ENCODE assay signal across 9 cellular contexts in genomic region chr13:79245937-79246574, GRCh38.
A peak's percentile ranks its signal among the peaks of the same experiment; 100 is the strongest.
DNase-seq lines count a peak whose midpoint lies in the region; ATAC-seq and TF ChIP-seq lines count a peak whose summit lies in the region.
"Had no signal": no experiment of that assay in that cellular context is flagged by ENCODE, and none has a peak within 500 bp of the region (broad histone marks: within the 10 kb centered on the region; RNA-seq: fewer than 3 reads in every experiment).

No MANE protein-coding gene starts in this region.

- no peaks in the 10 kb centered on the region for H3K9me3 ChIP-seq in Caco-2

- H3K36me3 ChIP-seq in Caco-2 (ENCODE audit: control insufficient read depth, insufficient read depth, low read length), result no peaks in the 10 kb centered on the region

- H3K27me3 Mint-ChIP-seq in Caco-2 (ENCODE audit: insufficient read depth, unreplicated experiment), result no peaks in the 10 kb centered on the region

- peak; percentile 21 for DNase-seq in NOMO-1 treated with DMSO at 0.1 percent for 48 hours (lab: John Stamatoyannopoulos, UW; ENCODE audit: unreplicated experiment)
- no peak for DNase-seq in NOMO-1 treated with dmso at 0.1 percent for 144 hours (lab: John Stamatoyannopoulos, UW; ENCODE audit: unreplicated experiment)
- DNase-seq in MV-4-11 (lab: John Stamatoyannopoulos, UW), result peak; percentile 58
- DNase-seq in renal cortical epithelial cell (ENCODE audit: low read depth), result peak; percentile 11
- no peak for DNase-seq in Caco-2
- DNase-seq in sciatic nerve (ENCODE audit: low spot score), result no peak
- DNase-seq in DMS114 treated with DMSO at 0.1 percent for 48 hours (lab: John Stamatoyannopoulos, UW; ENCODE audit: unreplicated experiment), result no peak
- DNase-seq: activated CD4-positive, alpha-beta T cell treated with anti-CD3 and anti-CD28 coated beads, Interleukin-2, amount 50 U/mL, for 1 hour had no signal

- POLR2A ChIA-PET in Caco-2 (lab: Charles Lee), result no interaction called here

- H3K4me3 ChIP-seq in Caco-2 (ENCODE audit: low read depth, low read length), result no peak overlapping the region

- no peak for TF ChIP-seq CTCF in Caco-2 (IDR thresholded peaks at IDR 0.05; ENCODE audit: insufficient read depth in 1 of 2, low read depth in 1 of 2, low read length in 1 of 2, severe bottlenecking in 1 of 2, unreplicated experiment in 1 of 2)

- H3K27me3 ChIP-seq in Caco-2 (replicated peaks; ENCODE audit: control insufficient read depth, insufficient read depth, low read length), result no peaks in the 10 kb centered on the region; the same call in 1 of the 2 replicates

- H3K4me1 Mint-ChIP-seq in Caco-2 (ENCODE audit: low read depth, unreplicated experiment), result no peaks in the 10 kb centered on the region

- no peak overlapping the region for H3K27ac Mint-ChIP-seq in Caco-2 (ENCODE audit: unreplicated experiment)

- no peaks in the 10 kb centered on the region for H3K4me1 ChIP-seq in Caco-2

- CTCF ChIA-PET in Caco-2 (lab: Charles Lee), result no interaction called here

- H3K4me3 Mint-ChIP-seq in Caco-2 (ENCODE audit: unreplicated experiment), result no peak overlapping the region

- ATAC-seq in HG02588 (IDR thresholded peaks at IDR 0.05; ENCODE audit: unreplicated experiment) (peak; percentile 66), sciatic nerve (no peak)

- BruUV-seq in Caco-2 (replicated peaks; lab: Mats Ljungman, UMichigan), result no TSS peak

- no peaks in the 10 kb centered on the region for H3K9me3 Mint-ChIP-seq in Caco-2 (ENCODE audit: unreplicated experiment)

- intact Hi-C loops in Caco-2 (cut with micrococcal nuclease; ENCODE audit: unreplicated experiment) (no loop called here), sciatic nerve (cut with DNase I) (no loop called here)

- H3K36me3 Mint-ChIP-seq in Caco-2 (ENCODE audit: insufficient read depth, unreplicated experiment), result no peaks in the 10 kb centered on the region

Comparison
In these comparisons a context has a peak if more than half of its experiments do, and no peak if none do; other contexts are left out.
1. DNase-seq: peak in NOMO-1 treated with DMSO at 0.1 percent for 48 hours (single experiment), MV-4-11 (single experiment) and renal cortical epithelial cell (single experiment); none in NOMO-1 treated with dmso at 0.1 percent for 144 hours (single experiment), Caco-2 (0 of 2), sciatic nerve (single experiment) and DMS114 treated with DMSO at 0.1 percent for 48 hours (single experiment).